ENCODE assay signal across 8 cellular contexts in genomic region chr12:75722714-75723200, GRCh38.
DNase-seq lines count a peak whose midpoint lies in the region; ATAC-seq and TF ChIP-seq lines count a peak whose summit lies in the region.

No MANE protein-coding gene starts in this region.

- H3K36me3 ChIP-seq in liver (ENCODE audit: control insufficient read depth in 4 of 4, insufficient read depth in 3 of 4, low read depth in 1 of 4, low read length in 3 of 4): no peaks in the 10 kb centered on the region

- no peaks in the 10 kb centered on the region for H3K9me3 ChIP-seq in liver (ENCODE audit: control insufficient read depth in 4 of 4, low read length in 3 of 4)

- TF ChIP-seq RAD21 in liver (IDR thresholded peaks at IDR 0.05): peak; percentile 29 to 38

- peak; percentile 71 for ATAC-seq in GM19467 (IDR thresholded peaks at IDR 0.05; ENCODE audit: unreplicated experiment)

- H3K4me3 ChIP-seq in cardiac fibroblast (replicated peaks in 1 of 2; ENCODE audit: low read depth in 2 of 2, low read length in 2 of 2) (no peak overlapping the region), liver (ENCODE audit: low read depth in 1 of 3, low read length in 3 of 3) (no peak overlapping the region)

- no peak overlapping the region for H3K9ac ChIP-seq in liver (ENCODE audit: low read depth in 1 of 2, low read length in 2 of 2)

- H3K27ac ChIP-seq in liver (ENCODE audit: low read depth in 1 of 2, low read length in 2 of 2): peak overlapping the region; percentile 34 to 51

- H3K4me1 ChIP-seq in liver (ENCODE audit: control insufficient read depth in 4 of 4, insufficient read depth in 4 of 4, low read length in 3 of 4): peaks cover 0 to 3% (median 0%) of the 10 kb centered on the region in 4 donors

- no peaks in the 10 kb centered on the region for H3K27me3 ChIP-seq in liver (ENCODE audit: control insufficient read depth in 4 of 4, insufficient read depth in 4 of 4, low read length in 3 of 4)

- DNase-seq in DMS53 (lab: John Stamatoyannopoulos, UW): peak; percentile 93
- peak; percentile 87 for DNase-seq in HS-5 (ENCODE audit: low read depth)
- peak; percentile 86 for DNase-seq in SW480 (ENCODE audit: low spot score)
- peak; percentile 93 to 97 for DNase-seq in cardiac fibroblast (ENCODE audit: low read depth in 2 of 2)
- peak; percentile 35 for DNase-seq in stimulated activated CD8-positive, alpha-beta memory T cell treated with anti-CD3 and anti-CD28 coated beads, Interleukin-4, amount 100 ng/mL, for 48 hours
- no peak for DNase-seq in germinal center (ENCODE audit: low spot score)

- WGBS in liver: 37% methylated on average over 5 of the region's 5 CpGs

- TF ChIP-seq CTCF in cardiac fibroblast (IDR thresholded peaks at IDR 0.05; ENCODE audit: low read depth, low read length) (no peak), liver (IDR thresholded peaks at IDR 0.05; ENCODE audit: low read depth, low read length, missing input control) (no peak)

TF ChIP-seq in liver, 16 proteins besides CTCF, POLR2A, EP300 and RAD21:
- peak; percentile 100 for TF ChIP-seq JUND (IDR thresholded peaks at IDR 0.05)
- TF ChIP-seq HNF4G (IDR thresholded peaks at IDR 0.05): no peak
- TF ChIP-seq NR2F2 (IDR thresholded peaks at IDR 0.05): no peak
- no peak for TF ChIP-seq FOXA1 (IDR thresholded peaks at IDR 0.05)
- TF ChIP-seq ATF3 (IDR thresholded peaks at IDR 0.05): peak; percentile 92
- peak; percentile 79 for TF ChIP-seq MAX (IDR thresholded peaks at IDR 0.05)
- peak; percentile 68 for TF ChIP-seq YY1 (IDR thresholded peaks at IDR 0.05)
